Comparison of ENCODE assay signal across 32 cellular contexts in the genomic region with DNA sequence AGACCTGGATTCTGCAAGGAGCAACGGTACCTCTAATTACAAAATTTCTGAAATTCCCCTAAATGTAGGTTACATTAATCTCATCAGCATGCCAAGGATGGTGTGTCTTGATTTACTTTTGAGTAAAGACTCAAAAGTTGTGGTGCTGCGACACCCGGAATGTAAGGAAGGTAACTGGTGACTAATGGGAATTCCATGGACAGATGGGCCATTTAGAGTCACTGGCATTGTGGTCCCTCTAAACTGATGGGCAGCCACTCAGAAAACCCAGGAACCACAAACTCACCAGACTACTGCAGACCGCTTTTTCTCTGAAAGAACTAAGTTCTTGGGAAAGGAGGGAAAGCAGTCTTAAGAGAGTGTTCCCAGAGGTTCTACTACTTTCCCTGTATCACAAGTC. TPM values are rescaled to one million over a fixed set of nuclear protein-coding genes. Genes with fewer than 3 reads are reported as not detected.
"Had no signal": no experiment of that assay in that cellular context is flagged by ENCODE, and none has a peak within 500 bp of the region (broad histone marks: within the 10 kb centered on the region; RNA-seq: fewer than 3 reads in every experiment).

No MANE protein-coding gene starts in this region.

- FAIRE-seq: kidney, pancreas had no signal

- H3K36me3 Mint-ChIP-seq: mesothelial cell of epicardium; natural killer cell treated with Interleukin-12 subunit alpha and Interleukin-12 subunit beta and Interleukin-15 and Interleukin-18, amount 100 ng/mL, for 72 hours had no signal

- ATAC-seq: esophagus mucosa; gastrocnemius medialis; heart left ventricle; left cardiac atrium; left lung; mucosa of descending colon; natural killer cell treated with Interleukin-12 subunit alpha and Interleukin-12 subunit beta and Interleukin-15 and Interleukin-18, amount 100 ng/mL, for 72 hours; pancreas; right lobe of liver; stimulated activated naive CD8-positive, alpha-beta T cell treated with anti-CD3 and anti-CD28 coated beads, Interleukin-15, amount 100 ng/mL, for 72 hours had no signal

- H3K4me3 Mint-ChIP-seq: dendritic cell treated with granulocyte-macrophage colony-stimulating factor and Interleukin-4, amounts not matched to agents 40 ng/mL and 50 ng/mL, for 4 days; endodermal cell; mesothelial cell of epicardium; naive B cell; natural killer cell treated with Interleukin-12 subunit alpha and Interleukin-12 subunit beta and Interleukin-15 and Interleukin-18, amount 100 ng/mL, for 72 hours; neural crest cell; stimulated activated naive CD8-positive, alpha-beta T cell treated with anti-CD3 and anti-CD28 coated beads, Interleukin-15, amount 100 ng/mL, for 72 hours; type B pancreatic cell had no signal

- H3K4me3 ChIP-seq: colonic mucosa, gastrocnemius medialis, heart left ventricle, hepatocyte, left lung, mucosa of descending colon, pancreas, right lobe of liver, smooth muscle cell, suprapubic skin had no signal

- H3K27me3 Mint-ChIP-seq: dendritic cell treated with granulocyte-macrophage colony-stimulating factor and Interleukin-4, amounts not matched to agents 40 ng/mL and 50 ng/mL, for 4 days had no signal

- H3K9me3 Mint-ChIP-seq: dendritic cell treated with granulocyte-macrophage colony-stimulating factor and Interleukin-4, amounts not matched to agents 40 ng/mL and 50 ng/mL, for 4 days; endodermal cell; mesothelial cell of epicardium; naive B cell; natural killer cell treated with Interleukin-12 subunit alpha and Interleukin-12 subunit beta and Interleukin-15 and Interleukin-18, amount 100 ng/mL, for 72 hours; neural crest cell; stimulated activated naive CD8-positive, alpha-beta T cell treated with anti-CD3 and anti-CD28 coated beads, Interleukin-15, amount 100 ng/mL, for 72 hours; type B pancreatic cell had no signal

- H3K36me3 ChIP-seq: colonic mucosa, gastrocnemius medialis, heart left ventricle, left lung, neutrophil, pancreas, right lobe of liver, suprapubic skin had no signal

- DNase-seq: colonic mucosa; effector CD8-positive, alpha-beta T cell; endodermal cell; foreskin fibroblast; gastrocnemius medialis; heart left ventricle; kidney; left cardiac atrium; left lung; mesenchymal stem cell; mucosa of descending colon; naive B cell; pancreas; right lobe of liver; stimulated activated CD4-positive, alpha-beta T cell treated with anti-CD3 and anti-CD28 coated beads, Interleukin-12 subunit alpha, Interleukin-12 subunit beta, amount 100 ng/mL, for 4 hours; stimulated activated CD4-positive, alpha-beta T cell treated with anti-CD3 and anti-CD28 coated beads, Interleukin-1b, Interleukin-23, amount 100 ng/mL, for 48 hours; stimulated activated CD4-positive, alpha-beta T cell treated with anti-CD3 and anti-CD28 coated beads, Interleukin-4, amount 100 ng/mL, for 1 hour; stimulated activated CD8-positive, alpha-beta memory T cell treated with anti-CD3 and anti-CD28 coated beads, Interleukin-4, amount 100 ng/mL, for 48 hours; stimulated activated naive CD4-positive, alpha-beta T cell; stimulated activated naive CD8-positive, alpha-beta T cell treated with anti-CD3 and anti-CD28 coated beads, Interleukin-15, amount 100 ng/mL, for 72 hours had no signal

- H3K9me3 ChIP-seq: colonic mucosa, gastrocnemius medialis, heart left ventricle, left lung, mucosa of descending colon, neutrophil, pancreas, right lobe of liver, suprapubic skin had no signal

- H3K27me3 ChIP-seq: colonic mucosa, gastrocnemius medialis, hepatocyte, left lung, neutrophil, pancreas, right lobe of liver, suprapubic skin had no signal

- H3K4me1 ChIP-seq: colonic mucosa, gastrocnemius medialis, heart left ventricle, left lung, pancreas, right lobe of liver, suprapubic skin had no signal

- H3K27ac Mint-ChIP-seq: dendritic cell treated with granulocyte-macrophage colony-stimulating factor and Interleukin-4, amounts not matched to agents 40 ng/mL and 50 ng/mL, for 4 days; endodermal cell; mesothelial cell of epicardium; naive B cell; natural killer cell treated with Interleukin-12 subunit alpha and Interleukin-12 subunit beta and Interleukin-15 and Interleukin-18, amount 100 ng/mL, for 72 hours; stimulated activated naive CD8-positive, alpha-beta T cell treated with anti-CD3 and anti-CD28 coated beads, Interleukin-15, amount 100 ng/mL, for 72 hours; type B pancreatic cell had no signal

- H3K4me1 Mint-ChIP-seq: naive B cell; stimulated activated naive CD8-positive, alpha-beta T cell treated with anti-CD3 and anti-CD28 coated beads, Interleukin-15, amount 100 ng/mL, for 72 hours had no signal

RNA-seq across cellular contexts. Expression of gene GRIN2B, which starts 32.8 kb away (rescaled TPM):
- total RNA-seq: gastrocnemius medialis; lung microvascular endothelial cell; natural killer cell treated with Interleukin-12 subunit alpha and Interleukin-12 subunit beta and Interleukin-15 and Interleukin-18, amount 100 ng/mL, for 72 hours; pulmonary artery endothelial cell; right lobe of liver; smooth muscle cell had no signal
